1 cellular context compared by ENCODE assay signal in the genomic region with DNA sequence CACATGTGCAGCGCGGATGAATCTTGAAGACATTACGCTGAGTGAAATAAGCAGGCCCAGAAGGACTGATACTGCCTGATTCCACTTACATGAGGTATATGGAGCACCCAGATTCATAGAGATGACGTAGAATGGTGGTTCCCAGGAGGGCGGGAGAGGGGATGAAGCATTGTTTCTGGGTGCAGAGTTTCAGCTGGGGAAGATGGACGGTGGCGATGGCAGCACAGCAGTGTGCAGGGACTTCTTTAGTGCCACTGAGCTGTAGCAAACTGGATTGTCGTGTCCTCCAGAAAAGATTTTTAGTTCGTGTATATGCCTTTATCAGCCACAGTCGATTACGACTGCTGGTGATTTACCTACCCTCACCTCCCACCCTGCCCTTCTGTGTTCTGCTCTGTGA.
TF ChIP-seq lines count a peak whose summit lies in the region.

No MANE protein-coding gene starts in this region.

TF ChIP-seq in endothelial cell of umbilical vein, 7 proteins besides CTCF, POLR2A, EP300 and RAD21:
- no peak for TF ChIP-seq MAX (IDR thresholded peaks at IDR 0.05; ENCODE audit: insufficient read depth, insufficient read length)
- no peak for TF ChIP-seq MYC (IDR thresholded peaks at IDR 0.05; ENCODE audit: low read depth, low read length)
- no peak for TF ChIP-seq POLR2AphosphoS5 (IDR thresholded peaks at IDR 0.05; ENCODE audit: insufficient read depth, low read depth, low read length)
